In genomic region chr10:7889947-7890542, GRCh38 we compare ENCODE assay signal across 26 cellular contexts.
DNase-seq lines count a peak whose midpoint lies in the region; ATAC-seq and TF ChIP-seq lines count a peak whose summit lies in the region.
"Had no signal": no experiment of that assay in that cellular context is flagged by ENCODE, and none has a peak within 500 bp of the region (broad histone marks: within the 10 kb centered on the region; RNA-seq: fewer than 3 reads in every experiment).

No MANE protein-coding gene starts in this region.

- ATAC-seq in GM23338, result peak; percentile 88
- ATAC-seq in HG03460 (IDR thresholded peaks at IDR 0.05; ENCODE audit: unreplicated experiment), result peak; percentile 55
- ATAC-seq: activated CD4-positive, CD25-positive, alpha-beta regulatory T cell treated with anti-CD3 and anti-CD28 coated beads, Interleukin-2, amount 50 U/mL, for 24 hours; activated CD8-positive, alpha-beta T cell treated with anti-CD3 and anti-CD28 coated beads, Interleukin-2, amount 10 ng/mL, durations not matched to agents 7 days and 5 days; heart left ventricle; left cardiac atrium; Panc1 had no signal

- no peak overlapping the region for H3K4me3 ChIP-seq in GM23338
- no peak overlapping the region for H3K4me3 ChIP-seq in neural progenitor cell
- H3K4me3 ChIP-seq in coronary artery, result no peak overlapping the region
- H3K4me3 ChIP-seq: heart left ventricle, stomach, tibial artery had no signal

- H3F3A ChIP-seq in GM23338 (replicated peaks; ENCODE audit: low read depth) (no peaks in the 10 kb centered on the region), neural progenitor cell (ENCODE audit: low read depth) (no peaks in the 10 kb centered on the region)

- H3K27ac Mint-ChIP-seq in GM23338, result no peak overlapping the region
- no peak overlapping the region for H3K27ac Mint-ChIP-seq in neural progenitor cell
- H3K27ac Mint-ChIP-seq: activated CD8-positive, alpha-beta T cell treated with anti-CD3 and anti-CD28 coated beads, Interleukin-2, amount 10 ng/mL, durations not matched to agents 7 days and 5 days; CD4-positive, alpha-beta T cell; IgD-negative memory B cell had no signal

- H3K9ac ChIP-seq in neural progenitor cell, result no peak overlapping the region

- H3K4me1 ChIP-seq in GM23338 (ENCODE audit: insufficient read depth) (0 out of 2 replicates have a peak, but pooled peaks cover 10% of the 10 kb centered on the region), neural progenitor cell (peaks cover 6% of the 10 kb centered on the region)

- H3K36me3 ChIP-seq in GM23338 (ENCODE audit: insufficient read depth), result no peaks in the 10 kb centered on the region
- no peaks in the 10 kb centered on the region for H3K36me3 ChIP-seq in neural progenitor cell
- H3K36me3 ChIP-seq: heart left ventricle, stomach, tibial artery had no signal

- TF ChIP-seq CTCF in GM23338 (conservative IDR thresholded peaks at IDR 0.05; ENCODE audit: low read depth in 2 of 2) (no peak), neural progenitor cell (IDR thresholded peaks at IDR 0.05) (no peak), coronary artery (IDR thresholded peaks at IDR 0.05) (no peak)

- H3K4me1 Mint-ChIP-seq in GM23338 (peaks cover 14% of the 10 kb centered on the region), neural progenitor cell (no peaks in the 10 kb centered on the region)

- no peaks in the 10 kb centered on the region for H3K9me3 ChIP-seq in neural progenitor cell (ENCODE audit: low read depth)
- H3K9me3 ChIP-seq: heart left ventricle, stomach, tibial artery had no signal

- no peak overlapping the region for H3K4me3 Mint-ChIP-seq in GM23338
- H3K4me3 Mint-ChIP-seq in neural progenitor cell, result no peak overlapping the region
- H3K4me3 Mint-ChIP-seq: activated CD8-positive, alpha-beta T cell treated with anti-CD3 and anti-CD28 coated beads, Interleukin-2, amount 10 ng/mL, durations not matched to agents 7 days and 5 days; CD4-positive, alpha-beta T cell; IgD-negative memory B cell had no signal

- no peak overlapping the region for H3K27ac ChIP-seq in GM23338 (ENCODE audit: low read depth)
- no peak overlapping the region for H3K27ac ChIP-seq in neural progenitor cell
- H3K27ac ChIP-seq in coronary artery, result no peak overlapping the region
- H3K27ac ChIP-seq: 22Rv1, heart left ventricle, stomach, tibial artery had no signal

- H4K20me1 ChIP-seq in GM23338 (replicated peaks; ENCODE audit: insufficient read depth), result 0 out of 2 replicates have a peak, but pooled peaks cover 10% of the 10 kb centered on the region
- H4K20me1 ChIP-seq in neural progenitor cell (ENCODE audit: low read depth), result peaks cover 6% of the 10 kb centered on the region

- H2AFZ ChIP-seq in GM23338 (no peak overlapping the region), neural progenitor cell (replicated peaks) (no peak overlapping the region)

- no peaks in the 10 kb centered on the region for H3K9me2 ChIP-seq in GM23338 (ENCODE audit: insufficient read depth)

- H3K27me3 ChIP-seq in GM23338 (ENCODE audit: insufficient read depth) (no peaks in the 10 kb centered on the region), neural progenitor cell (no peaks in the 10 kb centered on the region)
- H3K27me3 ChIP-seq: heart left ventricle, stomach, tibial artery had no signal

- peak; percentile 49 for DNase-seq in NCI-H82 (lab: John Stamatoyannopoulos, UW)
- DNase-seq in NCI-H82 treated with DMSO at 0.1 percent for 48 hours (lab: John Stamatoyannopoulos, UW; ENCODE audit: unreplicated experiment), result no peak
- DNase-seq in GM23338 (ENCODE audit: low spot score), result peak; percentile 51
- DNase-seq in neural progenitor cell (ENCODE audit: low spot score), result peak; percentile 22
- no peak for DNase-seq in MV-4-11 (lab: John Stamatoyannopoulos, UW)
- no peak for DNase-seq in activated effector memory CD4-positive, alpha-beta T cell treated with anti-CD3 and anti-CD28 coated beads, Interleukin-2, amount 50 U/mL, for 16 hours
- no peak for DNase-seq in coronary artery (ENCODE audit: low spot score)
- DNase-seq: activated CD8-positive, alpha-beta T cell treated with anti-CD3 and anti-CD28 coated beads, Interleukin-2, amount 10 ng/mL, durations not matched to agents 7 days and 5 days; activated naive CD4-positive, alpha-beta T cell; activated T-cell treated with anti-CD3 and anti-CD28 coated beads for 4 hours; amniotic stem cell; CD4-positive, alpha-beta T cell; effector memory CD4-positive, alpha-beta T cell; foreskin fibroblast; heart left ventricle; left cardiac atrium; mesenchymal stem cell; NCI-H1436; SHP77 treated with DMSO at 0.1 percent for 48 hours; stomach; tibial artery had no signal

- H3K79me2 ChIP-seq in GM23338 (replicated peaks; ENCODE audit: insufficient read depth), result peaks cover 6% of the 10 kb centered on the region
- no peaks in the 10 kb centered on the region for H3K79me2 ChIP-seq in neural progenitor cell (ENCODE audit: low read depth)

- H3K4me2 ChIP-seq in GM23338 (no peak overlapping the region), neural progenitor cell (no peak overlapping the region)

- H3K9me3 Mint-ChIP-seq in GM23338, result no peaks in the 10 kb centered on the region
- no peaks in the 10 kb centered on the region for H3K9me3 Mint-ChIP-seq in neural progenitor cell
- H3K9me3 Mint-ChIP-seq: CD4-positive, alpha-beta T cell; IgD-negative memory B cell had no signal

- H3K36me3 Mint-ChIP-seq in GM23338 (ENCODE audit: low read depth), result no peaks in the 10 kb centered on the region
- peaks cover 3% of the 10 kb centered on the region for H3K36me3 Mint-ChIP-seq in neural progenitor cell

- peaks cover 2% of the 10 kb centered on the region for H3K27me3 Mint-ChIP-seq in GM23338 (ENCODE audit: insufficient read depth, low read depth, poor library complexity)
- no peaks in the 10 kb centered on the region for H3K27me3 Mint-ChIP-seq in neural progenitor cell (ENCODE audit: insufficient read depth, low read depth)
- H3K27me3 Mint-ChIP-seq: CD4-positive, alpha-beta T cell; IgD-negative memory B cell had no signal

TF ChIP-seq in GM23338, 12 proteins besides CTCF, POLR2A, EP300 and RAD21:
- no peak for TF ChIP-seq ZNF331 (CRISPR knock-in tag; IDR thresholded peaks at IDR 0.05; ENCODE audit: low read depth)

Comparison
In these comparisons a context has a peak if more than half of its experiments do, and no peak if none do; other contexts are left out.
1. DNase-seq: peak in NCI-H82 (single experiment), GM23338 (single experiment) and neural progenitor cell (single experiment); none in NCI-H82 treated with DMSO at 0.1 percent for 48 hours (single experiment), MV-4-11 (single experiment), activated effector memory CD4-positive, alpha-beta T cell treated with anti-CD3 and anti-CD28 coated beads, Interleukin-2, amount 50 U/mL, for 16 hours (single experiment) and coronary artery (single experiment).